17 cellular contexts compared by ENCODE assay signal in genomic region chr2:206150168-206150567, GRCh38. TPM values are rescaled to one million over a fixed set of nuclear protein-coding genes. Genes with fewer than 3 reads are reported as not detected.
A peak's percentile ranks its signal among the peaks of the same experiment; 100 is the strongest.
DNase-seq lines count a peak whose midpoint lies in the region; ATAC-seq, FAIRE-seq and TF ChIP-seq lines count a peak whose summit lies in the region.
"Had no signal": no experiment of that assay in that cellular context is flagged by ENCODE, and none has a peak within 500 bp of the region (broad histone marks: within the 10 kb centered on the region; RNA-seq: fewer than 3 reads in every experiment).

No MANE protein-coding gene starts in this region.

- in situ Hi-C loops in HepG2 (cut with HindIII; ENCODE audit: extremely low pct_ligation_motif_present, low pct_unique_long_range_greater_than_20kb) (no loop called here), Panc1 (cut with HindIII; ENCODE audit: low pct_unique_long_range_greater_than_20kb, low sequenced_read_pairs) (no loop called here), KBM-7 (cut with MboI; ENCODE audit: low pct_unique_long_range_greater_than_20kb, low sequenced_read_pairs) (no loop called here), gastrocnemius medialis (cut with MboI; ENCODE audit: low sequenced_read_pairs in 4 of 4) (loop anchor here in 1 of 4 donors (10.0 kb wide), 1 partner anchor 65 kb away; the partner anchor contains the start of gene INO80D)

- BruUV-seq in HepG2 (replicated peaks; lab: Mats Ljungman, UMichigan) (no TSS peak), Panc1 (replicated peaks; lab: Mats Ljungman, UMichigan) (TSS peak; percentile 8)

- no peak overlapping the region for H2AFZ ChIP-seq in HepG2 (ENCODE audit: low read length)

- no peaks in the 10 kb centered on the region for H3K27me3 ChIP-seq in right lobe of liver
- no peaks in the 10 kb centered on the region for H3K27me3 ChIP-seq in HepG2 (ENCODE audit: control insufficient read depth in 1 of 2, insufficient read depth in 2 of 2, low read length in 2 of 2)
- H3K27me3 ChIP-seq in Panc1 (ENCODE audit: control insufficient read depth, insufficient read depth, low read length), result no peaks in the 10 kb centered on the region
- no peaks in the 10 kb centered on the region for H3K27me3 ChIP-seq in gastrocnemius medialis
- H3K27me3 ChIP-seq: SJSA1 had no signal

- intact Hi-C loops in right lobe of liver (cut with DNase I), result loop anchor here in 1 of 2 donors (10.0 kb wide), 1 partner anchor 65 kb away; the partner anchor contains the start of gene INO80D
- intact Hi-C loops in HepG2 (cut with micrococcal nuclease; ENCODE audit: unreplicated experiment), result loop anchor here (5.0 kb wide), 1 partner anchor 218 kb away; no protein-coding TSS in a partner anchor
- intact Hi-C loops in Panc1 (cut with micrococcal nuclease; ENCODE audit: unreplicated experiment), result no loop called here
- intact Hi-C loops in gastrocnemius medialis (cut with DNase I; ENCODE audit: low total_unique reads), result no loop called here

- DNase-seq in right lobe of liver (no peak), HepG2 (ENCODE audit: low spot score) (no peak), Panc1 (ENCODE audit: low read depth, low spot score) (no peak), left lobe of liver (ENCODE audit: low spot score) (no peak), KBM-7 (no peak), gastrocnemius medialis (no peak), DMS 273 treated with DMSO at 0.1 percent for 48 hours (lab: John Stamatoyannopoulos, UW) (no peak)
- DNase-seq: ACHN, DMS153, EL, NCI-H1436, NCI-H2081 treated with DMSO at 0.1 percent for 48 hours, NCI-H345, OCI-M1 had no signal

- ATAC-seq in right lobe of liver (peak in 3 of 4 donors; percentile 10 to 29 (median 27)), HepG2 (no peak), Panc1 (no peak), left lobe of liver (peak; percentile 19), gastrocnemius medialis (no peak), HG03135 (IDR thresholded peaks at IDR 0.05; ENCODE audit: unreplicated experiment) (no peak)

- no peak overlapping the region for H3K4me2 ChIP-seq in HepG2 (ENCODE audit: low read depth, low read length)

- POLR2A ChIA-PET in HepG2 (lab: Yijun Ruan, JAX), result no interaction called here
- POLR2A ChIA-PET in Panc1 (lab: Charles Lee), result no interaction called here

- peaks cover 0 to 29% (median 10%) of the 10 kb centered on the region in 4 donors for H3K4me1 ChIP-seq in right lobe of liver
- peaks cover 12% of the 10 kb centered on the region for H3K4me1 ChIP-seq in HepG2 (ENCODE audit: insufficient read depth, low read length)
- H3K4me1 ChIP-seq in Panc1 (ENCODE audit: control insufficient read depth, insufficient read depth, low read length), result no peaks in the 10 kb centered on the region
- H3K4me1 ChIP-seq in gastrocnemius medialis, result peaks cover 11% of the 10 kb centered on the region in 2 donors
- H3K4me1 ChIP-seq: SJSA1 had no signal

- TF ChIP-seq POLR2A in right lobe of liver (IDR thresholded peaks at IDR 0.05) (no peak), HepG2 (IDR thresholded peaks at IDR 0.05; ENCODE audit: insufficient read depth in 1 of 2, low read depth in 2 of 2, low read length in 2 of 2) (no peak), gastrocnemius medialis (IDR thresholded peaks at IDR 0.05) (no peak)

- no peaks in the 10 kb centered on the region for H3K9me3 ChIP-seq in right lobe of liver
- H3K9me3 ChIP-seq in HepG2 (ENCODE audit: low read length), result no peaks in the 10 kb centered on the region
- no peaks in the 10 kb centered on the region for H3K9me3 ChIP-seq in Panc1 (ENCODE audit: control insufficient read depth, insufficient read depth, low read depth, low read length)
- no peaks in the 10 kb centered on the region for H3K9me3 ChIP-seq in gastrocnemius medialis
- H3K9me3 ChIP-seq: HAP-1, SJSA1 had no signal

- peaks cover 25% of the 10 kb centered on the region for H3K79me2 ChIP-seq in HepG2 (ENCODE audit: insufficient read depth, low read length)

- H3K4me3 ChIP-seq in right lobe of liver (no peak overlapping the region), HepG2 (replicated peaks in 1 of 3; ENCODE audit: insufficient read depth in 1 of 3, low read depth in 2 of 3, low read length in 3 of 3) (no peak overlapping the region), Panc1 (ENCODE audit: low read depth in 2 of 2, low read length in 2 of 2) (no peak overlapping the region), gastrocnemius medialis (no peak overlapping the region)
- H3K4me3 ChIP-seq: HAP-1, SJSA1 had no signal

- H3K36me3 ChIP-seq in right lobe of liver (peaks cover 9 to 47% (median 22%) of the 10 kb centered on the region in 4 donors), HepG2 (replicated peaks in 1 of 2; ENCODE audit: control insufficient read depth in 1 of 2, insufficient read depth in 2 of 2, low read length in 2 of 2) (peaks cover 16 to 69% of the 10 kb centered on the region in 2 experiments), Panc1 (ENCODE audit: control insufficient read depth, insufficient read depth, low read length) (peaks cover 42% of the 10 kb centered on the region), gastrocnemius medialis (peaks cover 5 to 59% of the 10 kb centered on the region in 2 donors)

- TF ChIP-seq EP300 in HepG2 (IDR thresholded peaks at IDR 0.05; ENCODE audit: low read depth in 2 of 2, low read length in 2 of 2) (no peak), HepG2 (CRISPR knock-in tag; IDR thresholded peaks at IDR 0.05; ENCODE audit: borderline replicate concordance) (no peak)

- CTCF ChIA-PET in HepG2 (lab: Yijun Ruan, JAX; ENCODE audit: low intra/inter-chr PET ratio, low total read pairs), result no interaction called here
- CTCF ChIA-PET in Panc1 (lab: Charles Lee), result no interaction called here

- H3K9ac ChIP-seq in HepG2 (ENCODE audit: insufficient read depth, low read depth, low read length), result no peak overlapping the region

- TF ChIP-seq CTCF in right lobe of liver (IDR thresholded peaks at IDR 0.05) (no peak), HepG2 (CRISPR knock-in tag; IDR thresholded peaks at IDR 0.05) (no peak), Panc1 (IDR thresholded peaks at IDR 0.05) (no peak), gastrocnemius medialis (IDR thresholded peaks at IDR 0.05 in 4 of 5, conservative IDR thresholded peaks at IDR 0.05 in 1 of 5) (no peak)

- H4K20me1 ChIP-seq in HepG2 (ENCODE audit: insufficient read depth, low read length), result peaks cover 6% of the 10 kb centered on the region; the same call in 1 of the 2 replicates

- no peak for TF ChIP-seq RAD21 in HepG2 (CRISPR knock-in tag; IDR thresholded peaks at IDR 0.05)

- H3K27ac ChIP-seq in right lobe of liver (no peak overlapping the region), HepG2 (ENCODE audit: extremely low read length, insufficient read depth, low read length) (no peak overlapping the region), Panc1 (ENCODE audit: low read length) (no peak overlapping the region), gastrocnemius medialis (no peak overlapping the region)
- H3K27ac ChIP-seq: SJSA1 had no signal

- WGBS in right lobe of liver (ENCODE audit: insufficient coverage, low coverage, low lambda C conversion rate, missing lambda C conversion rate), result 80% methylated on average over 1 of the region's 1 CpG
- 100% methylated on average over 1 of the region's 1 CpG for WGBS in HepG2 (ENCODE audit: low lambda C conversion rate)

- FAIRE-seq in HepG2 (lab: Jason Lieb, UNC), result no peak

RNA-seq across cellular contexts. Expression of gene NDUFS1, which starts 9.1 kb away (rescaled TPM):
- total RNA-seq in right lobe of liver, result 100 to 1,000 TPM in 4 of 6 experiments, 10 to 100 TPM in 2; 89.2 to 135 (median 105) TPM
- 242 and 396 TPM in 2 replicates for total RNA-seq in HepG2 (2016; rRNA removed; fragmentation: Illumina TruSeq; extraction: Trizol)
- total RNA-seq in HepG2 (2016; cell fraction: cytosol; rRNA removed; fragmentation: Illumina TruSeq; extraction: Trizol; ENCODE audit: low read depth), result 70.4 and 73.3 TPM in 2 replicates
- total RNA-seq in HepG2 (2016; cell fraction: insoluble cytoplasmic fraction; rRNA removed; fragmentation: Illumina TruSeq; extraction: Trizol), result 239 and 375 TPM in 2 replicates
- 61.9 and 76.2 TPM in 2 replicates for total RNA-seq in HepG2 (2016; cell fraction: membrane; rRNA removed; fragmentation: Illumina TruSeq; extraction: Trizol)
- 111 and 119 TPM in 2 replicates for total RNA-seq in HepG2 (2016; cell fraction: nucleus; rRNA removed; fragmentation: Illumina TruSeq; extraction: Trizol)
- 102 and 139 TPM in 2 replicates for polyA plus RNA-seq in HepG2 (2011; rRNA removed)
- polyA plus RNA-seq in HepG2 (2011; cell fraction: cytosol; rRNA removed), result 93.2 and 124 TPM in 2 replicates
- polyA plus RNA-seq in HepG2 (2011; cell fraction: nucleus; rRNA removed), result 33.6 and 45.1 TPM in 2 replicates
- polyA plus RNA-seq in HepG2 (2012), result 110 and 123 TPM in 2 replicates
- polyA plus RNA-seq in HepG2 (2016; cell fraction: cytosol; fragmentation: Illumina TruSeq; extraction: Trizol; ENCODE audit: low read depth), result 10.0 and 11.0 TPM in 2 replicates
- 200 and 204 TPM in 2 replicates for polyA plus RNA-seq in HepG2 (2016; cell fraction: insoluble cytoplasmic fraction; fragmentation: Illumina TruSeq; extraction: Trizol; ENCODE audit: low read depth)
- polyA plus RNA-seq in HepG2 (2016; cell fraction: membrane; fragmentation: Illumina TruSeq; extraction: Trizol; ENCODE audit: low read depth), result 21.5 and 24.6 TPM in 2 replicates
- polyA plus RNA-seq in HepG2 (2016; cell fraction: nucleus; fragmentation: Illumina TruSeq; extraction: Trizol; ENCODE audit: insufficient read depth, low read depth), result 67.1 and 72.5 TPM in 2 replicates
- 73.9 and 109 TPM in 2 replicates for polyA minus RNA-seq in HepG2 (2011; rRNA and poly(A)+ RNA removed; ENCODE audit: low replicate concordance)
- polyA minus RNA-seq in HepG2 (2011; cell fraction: cytosol; rRNA and poly(A)+ RNA removed), result 96.8 and 105 TPM in 2 replicates
- 89.4 and 111 TPM in 2 replicates for polyA minus RNA-seq in HepG2 (2011; cell fraction: nucleus; rRNA and poly(A)+ RNA removed)
- 106 TPM for total RNA-seq in Panc1 (2021; ENCODE audit: unreplicated experiment)
- 68.3 TPM for polyA plus RNA-seq in Panc1 (2012; ENCODE audit: insufficient read length)
- 108 TPM for total RNA-seq in left lobe of liver
- 100 to 1,000 TPM; 253 to 385 (median 275) TPM for total RNA-seq in gastrocnemius medialis

RNA-seq across cellular contexts. Expression of gene EEF1B2, which starts 9.5 kb away (rescaled TPM):
- total RNA-seq in right lobe of liver, result 100 to 1,000 TPM; 146 to 228 (median 190) TPM
- total RNA-seq in HepG2 (2016; rRNA removed; fragmentation: Illumina TruSeq; extraction: Trizol), result 1,731 and 2,041 TPM in 2 replicates
- 2,502 and 2,842 TPM in 2 replicates for total RNA-seq in HepG2 (2016; cell fraction: cytosol; rRNA removed; fragmentation: Illumina TruSeq; extraction: Trizol; ENCODE audit: low read depth)
- total RNA-seq in HepG2 (2016; cell fraction: insoluble cytoplasmic fraction; rRNA removed; fragmentation: Illumina TruSeq; extraction: Trizol), result 1,728 and 2,113 TPM in 2 replicates
- total RNA-seq in HepG2 (2016; cell fraction: membrane; rRNA removed; fragmentation: Illumina TruSeq; extraction: Trizol), result 4,021 and 4,360 TPM in 2 replicates
- 733 and 787 TPM in 2 replicates for total RNA-seq in HepG2 (2016; cell fraction: nucleus; rRNA removed; fragmentation: Illumina TruSeq; extraction: Trizol)
- polyA plus RNA-seq in HepG2 (2011; rRNA removed), result 1,124 and 1,284 TPM in 2 replicates
- 1,102 and 1,298 TPM in 2 replicates for polyA plus RNA-seq in HepG2 (2011; cell fraction: cytosol; rRNA removed)
- polyA plus RNA-seq in HepG2 (2011; cell fraction: nucleus; rRNA removed), result 405 and 450 TPM in 2 replicates
- 1,299 and 1,825 TPM in 2 replicates for polyA plus RNA-seq in HepG2 (2012)
- 2,574 and 2,780 TPM in 2 replicates for polyA plus RNA-seq in HepG2 (2016; cell fraction: cytosol; fragmentation: Illumina TruSeq; extraction: Trizol; ENCODE audit: low read depth)
- polyA plus RNA-seq in HepG2 (2016; cell fraction: insoluble cytoplasmic fraction; fragmentation: Illumina TruSeq; extraction: Trizol; ENCODE audit: low read depth), result 1,745 and 1,876 TPM in 2 replicates
- 3,375 and 3,437 TPM in 2 replicates for polyA plus RNA-seq in HepG2 (2016; cell fraction: membrane; fragmentation: Illumina TruSeq; extraction: Trizol; ENCODE audit: low read depth)
- polyA plus RNA-seq in HepG2 (2016; cell fraction: nucleus; fragmentation: Illumina TruSeq; extraction: Trizol; ENCODE audit: insufficient read depth, low read depth), result 1,165 and 1,197 TPM in 2 replicates
- 599 and 1,204 TPM in 2 replicates for polyA minus RNA-seq in HepG2 (2011; rRNA and poly(A)+ RNA removed; ENCODE audit: low replicate concordance)
- 406 and 415 TPM in 2 replicates for polyA minus RNA-seq in HepG2 (2011; cell fraction: cytosol; rRNA and poly(A)+ RNA removed)
- 338 and 413 TPM in 2 replicates for polyA minus RNA-seq in HepG2 (2011; cell fraction: nucleus; rRNA and poly(A)+ RNA removed)
- total RNA-seq in Panc1 (2021; ENCODE audit: unreplicated experiment), result 523 TPM
- 470 TPM for polyA plus RNA-seq in Panc1 (2012; ENCODE audit: insufficient read length)
- total RNA-seq in left lobe of liver, result 194 TPM
- total RNA-seq in gastrocnemius medialis, result 100 to 1,000 TPM; 370 to 590 (median 448) TPM

Comparison
In these comparisons a context has a peak if more than half of its experiments do, and no peak if none do; other contexts are left out.
1. ATAC-seq: peak in right lobe of liver (3 of 4) and left lobe of liver (single experiment); none in HepG2 (single experiment), Panc1 (single experiment), gastrocnemius medialis (0 of 2) and HG03135 (single experiment).